In genomic region chr2:204447722-204448121, GRCh38 we compare ENCODE assay signal across 34 cellular contexts.
"Had no signal": no experiment of that assay in that cellular context is flagged by ENCODE, and none has a peak within 500 bp of the region (broad histone marks: within the 10 kb centered on the region; RNA-seq: fewer than 3 reads in every experiment).

No MANE protein-coding gene starts in this region.

- H3K4me2 ChIP-seq: KMS-11 had no signal

- H3K36me3 ChIP-seq: MG63 had no signal

- H3K27me3 ChIP-seq: MG63 had no signal

- H3K4me3 ChIP-seq: MG63 had no signal

- H3K9ac ChIP-seq: KMS-11 had no signal

- DNase-seq: Karpas-422, Kasumi-1, MG63, MM.1S, MV-4-11, NCI-H1048, NCI-H1092, NCI-H1092 treated with DMSO at 0.1 percent for 48 hours, NCI-H1105, NCI-H1105 treated with DMSO at 0.1 percent for 48 hours, NCI-H1417, NCI-H1417 treated with DMSO at 0.1 percent for 48 hours, NCI-H1436, NCI-H1436 treated with DMSO at 0.1 percent for 48 hours, NCI-H146, NCI-H1694, NCI-H1694 treated with DMSO at 0.1 percent for 48 hours, NCI-H187, NCI-H187 treated with DMSO at 0.1 percent for 48 hours, NCI-H1930, NCI-H2029, NCI-H2029 treated with DMSO at 0.1 percent for 48 hours, NCI-H2081, NCI-H2081 treated with DMSO at 0.1 percent for 48 hours, NCI-H2107, NCI-H2171, NCI-H2171 treated with DMSO at 0.1 percent for 48 hours, NCI-H2227 treated with DMSO at 0.1 percent for 48 hours, NCI-H226, NCI-H345, NCI-H446, NCI-H446 treated with DMSO at 0.1 percent for 48 hours, NCI-H510A had no signal

- H3K27ac ChIP-seq: KMS-11 had no signal
